11 cellular contexts compared by ENCODE assay signal in genomic region chr3:28989646-28990089, GRCh38.
A peak's percentile ranks its signal among the peaks of the same experiment; 100 is the strongest.
DNase-seq lines count a peak whose midpoint lies in the region; ATAC-seq and TF ChIP-seq lines count a peak whose summit lies in the region.
"Had no signal": no experiment of that assay in that cellular context is flagged by ENCODE, and none has a peak within 500 bp of the region (broad histone marks: within the 10 kb centered on the region; RNA-seq: fewer than 3 reads in every experiment).

No MANE protein-coding gene starts in this region.

- no peaks in the 10 kb centered on the region for H3K9me3 Mint-ChIP-seq in activated naive CD8-positive, alpha-beta T cell treated with anti-CD3 and anti-CD28 coated beads, Interleukin-2, amount 50 U/mL, for 24 hours
- peaks cover 2% of the 10 kb centered on the region for H3K9me3 Mint-ChIP-seq in activated naive CD8-positive, alpha-beta T cell treated with anti-CD3 and anti-CD28 coated beads for 36 hours
- peaks cover 0 to 3% of the 10 kb centered on the region in 2 donors for H3K9me3 Mint-ChIP-seq in stimulated activated naive B cell treated with anti-CD40 and anti-IgM and Interleukin-4, amounts not matched to agents 10 μg/mL and 1 μg/mL and 100 μg/mL, for 72 hours

- H3K27ac ChIP-seq in ascending aorta = no peak overlapping the region
- H3K27ac ChIP-seq: HL-60 had no signal

- intact Hi-C loops in ascending aorta (cut with DNase I) = no loop called here

- peak; percentile 81 for ATAC-seq in activated naive CD8-positive, alpha-beta T cell treated with anti-CD3 and anti-CD28 coated beads, Interleukin-2, amount 50 U/mL, for 24 hours
- ATAC-seq in HG02852 (IDR thresholded peaks at IDR 0.05; ENCODE audit: unreplicated experiment) = peak; percentile 92
- ATAC-seq in stimulated activated naive B cell treated with anti-CD40 and anti-IgM and Interleukin-4, amounts not matched to agents 10 μg/mL and 1 μg/mL and 100 μg/mL, for 72 hours (replicated peaks) = peak; percentile 96 to 97
- ATAC-seq: Panc1 had no signal

- no peaks in the 10 kb centered on the region for H3K9me3 ChIP-seq in ascending aorta

- no peaks in the 10 kb centered on the region for H3K36me3 Mint-ChIP-seq in activated naive CD8-positive, alpha-beta T cell treated with anti-CD3 and anti-CD28 coated beads, Interleukin-2, amount 50 U/mL, for 24 hours (ENCODE audit: low read depth)
- peaks cover 2% of the 10 kb centered on the region for H3K36me3 Mint-ChIP-seq in activated naive CD8-positive, alpha-beta T cell treated with anti-CD3 and anti-CD28 coated beads for 36 hours
- peaks cover 0 to 4% of the 10 kb centered on the region in 2 donors for H3K36me3 Mint-ChIP-seq in stimulated activated naive B cell treated with anti-CD40 and anti-IgM and Interleukin-4, amounts not matched to agents 10 μg/mL and 1 μg/mL and 100 μg/mL, for 72 hours

- H3K4me1 ChIP-seq in ascending aorta = no peaks in the 10 kb centered on the region

- H3K27me3 ChIP-seq in H7 (ENCODE audit: control insufficient read depth, insufficient read depth, low read length) (no peaks in the 10 kb centered on the region), ascending aorta (no peaks in the 10 kb centered on the region)

- H3K36me3 ChIP-seq in H7 (replicated peaks; ENCODE audit: control insufficient read depth, insufficient read depth, low read length) (no peaks in the 10 kb centered on the region), ascending aorta (no peaks in the 10 kb centered on the region)

- no peak overlapping the region for H3K4me3 ChIP-seq in H7 (ENCODE audit: insufficient read depth, low read depth, low read length)
- H3K4me3 ChIP-seq in ascending aorta = no peak overlapping the region

- no peak for DNase-seq in activated naive CD8-positive, alpha-beta T cell treated with anti-CD3 and anti-CD28 coated beads, Interleukin-2, amount 50 U/mL, for 24 hours
- no peak for DNase-seq in activated naive CD8-positive, alpha-beta T cell treated with anti-CD3 and anti-CD28 coated beads for 36 hours
- DNase-seq in NOMO-1 (lab: John Stamatoyannopoulos, UW; ENCODE audit: unreplicated experiment in 2 of 2) (peak; percentile 37 to 77), H7 (no peak), ascending aorta (ENCODE audit: low spot score in 2 of 2) (no peak), COR-L47 (lab: John Stamatoyannopoulos, UW) (no peak)
- DNase-seq in stimulated activated naive B cell treated with anti-CD40 and anti-IgM and Interleukin-4, amounts not matched to agents 10 μg/mL and 1 μg/mL and 100 μg/mL, for 72 hours = no peak
- DNase-seq: activated naive CD4-positive, alpha-beta T cell had no signal

- no peak overlapping the region for H3K4me3 Mint-ChIP-seq in activated naive CD8-positive, alpha-beta T cell treated with anti-CD3 and anti-CD28 coated beads, Interleukin-2, amount 50 U/mL, for 24 hours
- no peak overlapping the region for H3K4me3 Mint-ChIP-seq in activated naive CD8-positive, alpha-beta T cell treated with anti-CD3 and anti-CD28 coated beads for 36 hours
- peak overlapping the region; percentile 5 to 31 for H3K4me3 Mint-ChIP-seq in stimulated activated naive B cell treated with anti-CD40 and anti-IgM and Interleukin-4, amounts not matched to agents 10 μg/mL and 1 μg/mL and 100 μg/mL, for 72 hours

- no peaks in the 10 kb centered on the region for H3K27me3 Mint-ChIP-seq in activated naive CD8-positive, alpha-beta T cell treated with anti-CD3 and anti-CD28 coated beads, Interleukin-2, amount 50 U/mL, for 24 hours
- H3K27me3 Mint-ChIP-seq in activated naive CD8-positive, alpha-beta T cell treated with anti-CD3 and anti-CD28 coated beads for 36 hours = no peaks in the 10 kb centered on the region
- H3K27me3 Mint-ChIP-seq in stimulated activated naive B cell treated with anti-CD40 and anti-IgM and Interleukin-4, amounts not matched to agents 10 μg/mL and 1 μg/mL and 100 μg/mL, for 72 hours = no peaks in the 10 kb centered on the region

- no peak overlapping the region for H3K27ac Mint-ChIP-seq in activated naive CD8-positive, alpha-beta T cell treated with anti-CD3 and anti-CD28 coated beads, Interleukin-2, amount 50 U/mL, for 24 hours
- H3K27ac Mint-ChIP-seq in activated naive CD8-positive, alpha-beta T cell treated with anti-CD3 and anti-CD28 coated beads for 36 hours = no peak overlapping the region
- H3K27ac Mint-ChIP-seq in stimulated activated naive B cell treated with anti-CD40 and anti-IgM and Interleukin-4, amounts not matched to agents 10 μg/mL and 1 μg/mL and 100 μg/mL, for 72 hours = no peak overlapping the region

- peaks cover 12% of the 10 kb centered on the region for H3K4me1 Mint-ChIP-seq in activated naive CD8-positive, alpha-beta T cell treated with anti-CD3 and anti-CD28 coated beads, Interleukin-2, amount 50 U/mL, for 24 hours
- H3K4me1 Mint-ChIP-seq in activated naive CD8-positive, alpha-beta T cell treated with anti-CD3 and anti-CD28 coated beads for 36 hours = peaks cover 4% of the 10 kb centered on the region
- peaks cover 9 to 17% of the 10 kb centered on the region in 2 donors for H3K4me1 Mint-ChIP-seq in stimulated activated naive B cell treated with anti-CD40 and anti-IgM and Interleukin-4, amounts not matched to agents 10 μg/mL and 1 μg/mL and 100 μg/mL, for 72 hours

- no peak for TF ChIP-seq CTCF in ascending aorta (IDR thresholded peaks at IDR 0.05)

Comparison
In these comparisons a context has a peak if more than half of its experiments do, and no peak if none do; other contexts are left out.
1. DNase-seq: peak in NOMO-1 (2 of 2); none in activated naive CD8-positive, alpha-beta T cell treated with anti-CD3 and anti-CD28 coated beads, Interleukin-2, amount 50 U/mL, for 24 hours (single experiment), activated naive CD8-positive, alpha-beta T cell treated with anti-CD3 and anti-CD28 coated beads for 36 hours (single experiment), stimulated activated naive B cell treated with anti-CD40 and anti-IgM and Interleukin-4, amounts not matched to agents 10 μg/mL and 1 μg/mL and 100 μg/mL, for 72 hours (single experiment), H7 (single experiment), ascending aorta (0 of 2) and COR-L47 (single experiment).
2. H3K4me3 Mint-ChIP-seq: peak in stimulated activated naive B cell treated with anti-CD40 and anti-IgM and Interleukin-4, amounts not matched to agents 10 μg/mL and 1 μg/mL and 100 μg/mL, for 72 hours (2 of 2); none in activated naive CD8-positive, alpha-beta T cell treated with anti-CD3 and anti-CD28 coated beads, Interleukin-2, amount 50 U/mL, for 24 hours (single experiment) and activated naive CD8-positive, alpha-beta T cell treated with anti-CD3 and anti-CD28 coated beads for 36 hours (single experiment).
3. Peak in every context shown above with its lines, with median percentiles within 50 percentile points of each other: ATAC-seq.